ENCODE assay signal across 15 cellular contexts in genomic region chrX:115595049-115595448, GRCh38. TPM values are rescaled to one million over a fixed set of nuclear protein-coding genes. Genes with fewer than 3 reads are reported as not detected.
DNase-seq lines count a peak whose midpoint lies in the region; ATAC-seq, FAIRE-seq and TF ChIP-seq lines count a peak whose summit lies in the region.
"Had no signal": no experiment of that assay in that cellular context is flagged by ENCODE, and none has a peak within 500 bp of the region (broad histone marks: within the 10 kb centered on the region; RNA-seq: fewer than 3 reads in every experiment).

No MANE protein-coding gene starts in this region.

- 25% methylated on average over 2 of the region's 2 CpGs for WGBS in lower leg skin, 2 donors

- no peak for TF ChIP-seq POLR2A in lower leg skin (IDR thresholded peaks at IDR 0.05)

- FAIRE-seq in bronchial epithelial cell (lab: Jason Lieb, UNC): no peak
- FAIRE-seq: endometrium had no signal

- no peaks in the 10 kb centered on the region for H3K36me3 ChIP-seq in bronchial epithelial cell (ENCODE audit: control insufficient read depth, insufficient read depth, low read length)
- H3K36me3 ChIP-seq in left lung: no peaks in the 10 kb centered on the region
- no peaks in the 10 kb centered on the region for H3K36me3 ChIP-seq in thoracic aorta
- H3K36me3 ChIP-seq: tibial nerve, WERI-Rb-1 had no signal

- no peak for ATAC-seq in left lung
- ATAC-seq in thoracic aorta (ENCODE audit: insufficient number of reproducible peaks, low FRiP score, low read depth): no peak

- peak; percentile 60 for DNase-seq in M059J (ENCODE audit: low read depth)
- DNase-seq in bronchial epithelial cell (ENCODE audit: low read depth): no peak
- no peak for DNase-seq in left lung
- no peak for DNase-seq in thoracic aorta (ENCODE audit: low spot score)
- DNase-seq in lower leg skin (ENCODE audit: low spot score in 2 of 2): no peak
- no peak for DNase-seq in foreskin melanocyte
- no peak for DNase-seq in foreskin fibroblast
- DNase-seq: activated CD8-positive, alpha-beta memory T cell treated with anti-CD3 and anti-CD28 coated beads for 24 hours; activated effector memory CD4-positive, alpha-beta T cell treated with Interleukin-2 at 50 U/mL for 16 hours; NCI-H1048; nucleus accumbens; WERI-Rb-1 had no signal

- H3K9me3 ChIP-seq in left lung (no peaks in the 10 kb centered on the region), thoracic aorta (no peaks in the 10 kb centered on the region)
- H3K9me3 ChIP-seq: BLaER1, tibial nerve had no signal

- peak overlapping the region; percentile 53 to 71 for H3K27ac ChIP-seq in left lung
- peak overlapping the region; percentile 79 to 84 for H3K27ac ChIP-seq in thoracic aorta
- H3K27ac ChIP-seq: BLaER1, WERI-Rb-1 had no signal

- TF ChIP-seq CTCF in bronchial epithelial cell (IDR thresholded peaks at IDR 0.05; ENCODE audit: insufficient read depth, low read length, severe bottlenecking) (no peak), left lung (IDR thresholded peaks at IDR 0.05) (no peak), thoracic aorta (IDR thresholded peaks at IDR 0.05) (no peak), lower leg skin (IDR thresholded peaks at IDR 0.05) (no peak), foreskin fibroblast (IDR thresholded peaks at IDR 0.05; ENCODE audit: low read depth, low read length) (no peak)

- peak overlapping the region; percentile 42 for H3K4me3 ChIP-seq in bronchial epithelial cell (ENCODE audit: low read depth, low read length)
- peak overlapping the region in 1 of 2 donors; percentile 26 for H3K4me3 ChIP-seq in left lung
- peak overlapping the region; percentile 70 for H3K4me3 ChIP-seq in thoracic aorta
- no peak overlapping the region for H3K4me3 ChIP-seq in lower leg skin (ENCODE audit: low read depth, poor library complexity, severe bottlenecking)
- no peak overlapping the region for H3K4me3 ChIP-seq in foreskin fibroblast (ENCODE audit: low read depth in 1 of 2, low read length in 2 of 2)
- H3K4me3 ChIP-seq: BLaER1 had no signal

- intact Hi-C loops in left lung (cut with DNase I) (no loop called here), lower leg skin (cut with DNase I; ENCODE audit: low total_unique reads) (no loop called here)

- H3K4me1 ChIP-seq in left lung (peaks cover 0 to 7% of the 10 kb centered on the region in 2 donors), thoracic aorta (ENCODE audit: control insufficient read depth in 1 of 2, low read depth in 2 of 2) (peaks cover 0 to 38% of the 10 kb centered on the region in 2 donors)

- H3K27me3 ChIP-seq in bronchial epithelial cell (ENCODE audit: control insufficient read depth, insufficient read depth, low read length) (no peaks in the 10 kb centered on the region), left lung (peaks cover 0 to 12% of the 10 kb centered on the region in 2 donors), thoracic aorta (replicated peaks; ENCODE audit: insufficient read depth) (no peaks in the 10 kb centered on the region)

RNA-seq across cellular contexts. Expression of gene PLS3, which starts 34.1 kb away (rescaled TPM):
- 418 and 544 TPM in 2 replicates for total RNA-seq in M059J (2014; rRNA removed; shearing (Covaris generic))
- total RNA-seq in bronchial epithelial cell: 204 and 241 TPM in 2 replicates
- total RNA-seq in left lung: 100 to 1,000 TPM; 186 to 354 TPM
- 100 to 1,000 TPM; 466 to 474 TPM for total RNA-seq in thoracic aorta
- total RNA-seq in lower leg skin: 100 to 1,000 TPM; 129 to 202 (median 171) TPM

Comparison
In these comparisons a context has a peak if more than half of its experiments do, and no peak if none do; other contexts are left out.
1. H3K4me3 ChIP-seq: peak in bronchial epithelial cell (single experiment) and thoracic aorta (single experiment); none in lower leg skin (single experiment) and foreskin fibroblast (0 of 2).